In the genomic region with DNA sequence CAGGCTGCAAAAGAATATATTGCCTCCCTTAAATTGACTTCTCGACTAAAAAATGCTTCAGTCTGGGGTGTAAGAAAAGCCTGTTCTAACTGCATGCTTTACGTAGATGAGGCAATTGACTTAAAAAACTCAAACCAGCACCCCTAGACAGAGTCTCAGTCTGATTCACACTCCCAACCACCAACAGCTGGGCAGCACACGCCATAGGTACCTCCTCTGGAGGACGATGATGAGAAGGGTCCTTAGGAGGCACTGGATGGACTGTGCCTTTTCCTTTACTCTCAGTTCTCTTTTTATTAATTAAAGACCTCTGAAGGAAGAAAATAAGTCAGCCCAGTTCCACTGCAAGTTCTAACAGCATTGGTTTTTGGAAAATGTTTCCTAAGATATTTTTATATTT, we compare ENCODE assay signal across 18 cellular contexts.
A peak's percentile ranks its signal among the peaks of the same experiment; 100 is the strongest.
DNase-seq lines count a peak whose midpoint lies in the region; ATAC-seq and TF ChIP-seq lines count a peak whose summit lies in the region.
"Had no signal": no experiment of that assay in that cellular context is flagged by ENCODE, and none has a peak within 500 bp of the region (broad histone marks: within the 10 kb centered on the region; RNA-seq: fewer than 3 reads in every experiment).

No MANE protein-coding gene starts in this region.

- peak overlapping the region; percentile 21 for H3K27ac Mint-ChIP-seq in mesothelial cell of epicardium
- H3K27ac Mint-ChIP-seq: activated T-helper 1 cell treated with anti-CD3 and anti-CD28 coated beads, Interleukin-12 subunit alpha, Interleukin-12 subunit beta, Interleukin-2, Interleukin-4 antibody, amounts not matched to agents 30 ng/mL and 10 ng/mL and 1 ng/mL, durations not matched to agents 14 hours and 24 hours and 36 hours; CD4-positive, alpha-beta T cell; effector memory CD8-positive, alpha-beta T cell; GM23338 had no signal

- H3K27me3 Mint-ChIP-seq in mesothelial cell of epicardium (ENCODE audit: low read depth): no peaks in the 10 kb centered on the region
- H3K27me3 Mint-ChIP-seq: CD4-positive, alpha-beta T cell; effector memory CD8-positive, alpha-beta T cell had no signal

- no peaks in the 10 kb centered on the region for H3K36me3 Mint-ChIP-seq in mesothelial cell of epicardium

- no peak overlapping the region for H3K4me3 Mint-ChIP-seq in mesothelial cell of epicardium
- H3K4me3 Mint-ChIP-seq: activated T-helper 1 cell treated with anti-CD3 and anti-CD28 coated beads, Interleukin-12 subunit alpha, Interleukin-12 subunit beta, Interleukin-2, Interleukin-4 antibody, amounts not matched to agents 30 ng/mL and 10 ng/mL and 1 ng/mL, durations not matched to agents 14 hours and 24 hours and 36 hours; CD4-positive, alpha-beta T cell; effector memory CD8-positive, alpha-beta T cell; GM23338; nephron had no signal

- TF ChIP-seq CTCF in mesothelial cell of epicardium (IDR thresholded peaks at IDR 0.05; ENCODE audit: unreplicated experiment): no peak

- H3K4me1 Mint-ChIP-seq in mesothelial cell of epicardium: peaks cover 42% of the 10 kb centered on the region

- ATAC-seq in GM18909 (IDR thresholded peaks at IDR 0.05; ENCODE audit: poor library complexity, unreplicated experiment) (peak; percentile 38), GM21825 (IDR thresholded peaks at IDR 0.05; ENCODE audit: unreplicated experiment) (peak; percentile 38), HG03342 (IDR thresholded peaks at IDR 0.05; ENCODE audit: unreplicated experiment) (peak; percentile 47), GM21515 (IDR thresholded peaks at IDR 0.05; ENCODE audit: unreplicated experiment) (no peak), HG03139 (IDR thresholded peaks at IDR 0.05; ENCODE audit: unreplicated experiment) (no peak)
- ATAC-seq: activated CD4-positive, CD25-positive, alpha-beta regulatory T cell treated with anti-CD3 and anti-CD28 coated beads, Interleukin-2, amount 50 U/mL, for 24 hours; effector memory CD8-positive, alpha-beta T cell; sciatic nerve had no signal

- DNase-seq in mesothelial cell of epicardium (ENCODE audit: low spot score in 2 of 2, unreplicated experiment in 2 of 2): no peak
- no peak for DNase-seq in DMS79 (lab: John Stamatoyannopoulos, UW)
- no peak for DNase-seq in iPS-NIHi11 (ENCODE audit: low spot score)
- DNase-seq: CD4-positive, alpha-beta T cell; effector memory CD8-positive, alpha-beta T cell; GF-D8; NCI-H1417; NCI-H774 had no signal

- no peaks in the 10 kb centered on the region for H3K9me3 Mint-ChIP-seq in mesothelial cell of epicardium
- H3K9me3 Mint-ChIP-seq: activated T-helper 1 cell treated with anti-CD3 and anti-CD28 coated beads, Interleukin-12 subunit alpha, Interleukin-12 subunit beta, Interleukin-2, Interleukin-4 antibody, amounts not matched to agents 30 ng/mL and 10 ng/mL and 1 ng/mL, durations not matched to agents 14 hours and 24 hours and 36 hours; CD4-positive, alpha-beta T cell; GM23338; nephron had no signal

Comparison
In these comparisons a context has a peak if more than half of its experiments do, and no peak if none do; other contexts are left out.
1. ATAC-seq: peak in GM18909 (single experiment), GM21825 (single experiment) and HG03342 (single experiment); none in GM21515 (single experiment) and HG03139 (single experiment).